ENCODE assay signal across 1 cellular context in genomic region chr11:76787911-76788596, GRCh38.
TF ChIP-seq lines count a peak whose summit lies in the region.

No MANE protein-coding gene starts in this region.

TF ChIP-seq in HepG2, 621 proteins besides CTCF, POLR2A, EP300 and RAD21:
- TF ChIP-seq ZFY (CRISPR knock-in tag; IDR thresholded peaks at IDR 0.05) (0 out of 2 replicates have a peak, but pooled peaks have one; percentile 4), HINFP (CRISPR knock-in tag; IDR thresholded peaks at IDR 0.05; ENCODE audit: low read depth) (no peak), ZNF121 (CRISPR knock-in tag; IDR thresholded peaks at IDR 0.05) (peak; percentile 76), CEBPB (IDR thresholded peaks at IDR 0.05; ENCODE audit: borderline replicate concordance, low read depth, low read length) (peak; percentile 85), KMT2A (CRISPR knock-in tag; IDR thresholded peaks at IDR 0.05) (0 out of 2 replicates have a peak, but pooled peaks have one; percentile 26), SALL1 (CRISPR knock-in tag; IDR thresholded peaks at IDR 0.05) (peak; percentile 25; the same call in 1 of the 2 replicates), DMAP1 (CRISPR knock-in tag; IDR thresholded peaks at IDR 0.05) (0 out of 2 replicates have a peak, but pooled peaks have one; percentile 13), BCL6 (CRISPR knock-in tag; IDR thresholded peaks at IDR 0.05) (0 out of 2 replicates have a peak, but pooled peaks have one; percentile 7), SUZ12 (IDR thresholded peaks at IDR 0.05; ENCODE audit: low read depth, low read length) (no peak), MAX (IDR thresholded peaks at IDR 0.05) (peak; percentile 9), ZNF367 (CRISPR knock-in tag; IDR thresholded peaks at IDR 0.05; ENCODE audit: borderline replicate concordance) (no peak), NCOA2 (CRISPR knock-in tag; IDR thresholded peaks at IDR 0.05) (peak; percentile 23; the same call in 1 of the 2 replicates), RARA (CRISPR knock-in tag; IDR thresholded peaks at IDR 0.05) (0 out of 2 replicates have a peak, but pooled peaks have one; percentile 5), ZZZ3 (CRISPR knock-in tag; IDR thresholded peaks at IDR 0.05; ENCODE audit: borderline replicate concordance) (no peak), RCOR2 (CRISPR knock-in tag; IDR thresholded peaks at IDR 0.05) (peak; percentile 1; the same call in 1 of the 2 replicates), GTF2F1 (IDR thresholded peaks at IDR 0.05; ENCODE audit: low read length) (no peak), BORCS8-MEF2B (CRISPR knock-in tag; IDR thresholded peaks at IDR 0.05) (0 out of 2 replicates have a peak, but pooled peaks have one; percentile 35), TFAP4 (IDR thresholded peaks at IDR 0.05; ENCODE audit: borderline replicate concordance, low read depth) (0 out of 2 replicates have a peak, but pooled peaks have one; percentile 39), PAXIP1 (CRISPR knock-in tag; conservative IDR thresholded peaks at IDR 0.05) (0 out of 2 replicates have a peak, but pooled peaks have one; percentile 20), TEAD3 (CRISPR knock-in tag; optimal IDR thresholded peaks at IDR 0.05; ENCODE audit: borderline replicate concordance) (peak; percentile 58), NKX3-1 (CRISPR knock-in tag; IDR thresholded peaks at IDR 0.05) (no peak), FOSL2 (CRISPR knock-in tag; IDR thresholded peaks at IDR 0.05) (peak; percentile 25; the same call in 1 of the 2 replicates), ZEB1 (IDR thresholded peaks at IDR 0.05; ENCODE audit: insufficient replicate concordance, low read depth) (peak; percentile 56), ZBTB42 (CRISPR knock-in tag; IDR thresholded peaks at IDR 0.05) (peak; percentile 93), HNRNPL (IDR thresholded peaks at IDR 0.05; ENCODE audit: low read depth, low read length) (0 out of 2 replicates have a peak, but pooled peaks have one; percentile 37), ZNF337 (CRISPR knock-in tag; IDR thresholded peaks at IDR 0.05; ENCODE audit: borderline replicate concordance, low read depth) (no peak), MYC (CRISPR knock-in tag; IDR thresholded peaks at IDR 0.05; ENCODE audit: borderline replicate concordance) (peak; percentile 56; the same call in 1 of the 2 replicates), SKI (IDR thresholded peaks at IDR 0.05; ENCODE audit: partially characterized antibody) (peak; percentile 30), SAP130 (CRISPR knock-in tag; IDR thresholded peaks at IDR 0.05; ENCODE audit: low read depth) (peak; percentile 37; the same call in 1 of the 2 replicates), ZBTB7B (CRISPR knock-in tag; IDR thresholded peaks at IDR 0.05) (peak; percentile 75), GATAD2A (CRISPR knock-in tag; IDR thresholded peaks at IDR 0.05) (peak; percentile 60; the same call in 1 of the 2 replicates), ZNF879 (CRISPR knock-in tag; IDR thresholded peaks at IDR 0.05) (no peak), ZSCAN21 (CRISPR knock-in tag; IDR thresholded peaks at IDR 0.05; ENCODE audit: borderline replicate concordance) (peak; percentile 54; the same call in 1 of the 2 replicates), ZNF10 (CRISPR knock-in tag; IDR thresholded peaks at IDR 0.05; ENCODE audit: borderline replicate concordance, low read depth) (no peak), MTA1 (CRISPR knock-in tag; IDR thresholded peaks at IDR 0.05; ENCODE audit: borderline replicate concordance) (0 out of 2 replicates have a peak, but pooled peaks have one; percentile 39), FOXO4 (CRISPR knock-in tag; conservative IDR thresholded peaks at IDR 0.05) (0 out of 2 replicates have a peak, but pooled peaks have one; percentile 49), POLR2AphosphoS5 (IDR thresholded peaks at IDR 0.05; ENCODE audit: low read depth, low read length) (no peak), ARID5B (CRISPR knock-in tag; IDR thresholded peaks at IDR 0.05) (peak; percentile 89), MXI1 (IDR thresholded peaks at IDR 0.05; ENCODE audit: borderline replicate concordance, low read depth, low read length) (peak; percentile 40; the same call in 1 of the 3 replicates), HMG20A (CRISPR knock-in tag; IDR thresholded peaks at IDR 0.05; ENCODE audit: borderline replicate concordance) (peak; percentile 16; the same call in 1 of the 2 replicates), CEBPG (CRISPR knock-in tag; IDR thresholded peaks at IDR 0.05) (peak; percentile 52), SRSF1 (optimal IDR thresholded peaks at IDR 0.05; ENCODE audit: low read depth, low read length) (no peak), STAT6 (CRISPR knock-in tag; IDR thresholded peaks at IDR 0.05; ENCODE audit: borderline replicate concordance) (no peak), HMGXB3 (CRISPR knock-in tag; IDR thresholded peaks at IDR 0.05; ENCODE audit: borderline replicate concordance) (0 out of 2 replicates have a peak, but pooled peaks have one; percentile 48)
